8 cellular contexts compared by ENCODE assay signal in the genomic region with DNA sequence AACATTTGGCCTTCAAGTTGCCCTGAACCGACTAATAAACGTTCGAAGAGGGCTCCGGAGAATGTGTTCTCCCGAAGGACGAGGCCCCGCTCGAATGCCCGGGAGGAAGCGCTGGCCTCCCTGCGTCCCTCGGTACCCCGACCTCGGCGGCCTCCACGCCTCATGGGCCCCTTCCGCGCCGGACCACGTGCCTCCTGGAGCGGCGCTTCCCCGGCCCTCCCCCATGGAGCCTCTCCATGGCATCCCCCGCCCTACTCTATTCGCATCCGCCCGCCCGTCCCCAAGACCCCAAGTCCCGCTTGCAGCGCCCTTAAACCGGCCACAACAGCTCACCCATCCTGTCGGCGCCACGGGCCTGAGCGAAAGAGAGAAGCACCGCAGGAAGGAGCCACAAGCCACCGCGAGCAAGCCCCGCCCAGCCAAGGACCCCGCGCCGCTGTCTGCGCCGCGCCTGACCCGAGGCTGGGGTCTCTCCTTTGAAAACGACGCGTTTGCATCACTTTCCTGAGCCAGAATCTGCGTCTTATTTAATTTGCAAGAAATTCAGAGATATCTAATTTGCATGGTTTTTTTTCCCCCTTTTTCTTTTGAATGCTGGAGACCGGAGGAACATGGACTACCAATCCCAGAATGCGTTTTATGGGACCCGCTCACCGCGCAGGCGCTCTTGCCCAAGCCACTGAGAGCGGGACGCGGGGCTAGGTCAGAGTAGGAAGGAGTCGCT. TPM values are rescaled to one million over a fixed set of nuclear protein-coding genes. Genes with fewer than 3 reads are reported as not detected.
DNase-seq lines count a peak whose midpoint lies in the region; ATAC-seq, FAIRE-seq and TF ChIP-seq lines count a peak whose summit lies in the region.

Gene RPS23 (minus strand): TSS at position 368 of the 724 bp plus-strand sequence. CDS start 31 bp downstream, at position 337.

- no peak for TF ChIP-seq CTCF in left ventricle myocardium inferior (IDR thresholded peaks at IDR 0.05; ENCODE audit: borderline replicate concordance)
- peak in 2 of 4 experiments; percentile 6 to 19 for TF ChIP-seq CTCF in prostate gland (IDR thresholded peaks at IDR 0.05)

- FAIRE-seq in GM12892 (lab: Jason Lieb, UNC), result peak; percentile 87

- WGBS in prostate gland, result under 1% methylated on average over 60 of the region's 60 CpGs
- under 1% methylated on average over 60 of the region's 60 CpGs for WGBS in urinary bladder

- no peaks in the 10 kb centered on the region for H3K9me3 ChIP-seq in left ventricle myocardium inferior (replicated peaks)
- H3K9me3 ChIP-seq in prostate gland, result no peaks in the 10 kb centered on the region

- H3K4me3 ChIP-seq in left ventricle myocardium inferior (peak within 1 kb of the TSS; percentile 94), prostate gland (peak within 1 kb of the TSS; percentile 58 to 87), urinary bladder (ENCODE audit: low read depth, low read length) (peak within 1 kb of the TSS; percentile 86)

- H3K4me1 ChIP-seq in left ventricle myocardium inferior (peaks cover 38% of the 10 kb centered on the region), prostate gland (replicated peaks) (no peaks in the 10 kb centered on the region), urinary bladder (ENCODE audit: insufficient read depth) (no peaks in the 10 kb centered on the region)

- TF ChIP-seq POLR2A in GM12892 (IDR thresholded peaks at IDR 0.05; ENCODE audit: low read depth, low read length), result peak; percentile 99
- peak; percentile 60 for TF ChIP-seq POLR2A in prostate gland (IDR thresholded peaks at IDR 0.05)

- ATAC-seq in HG02840 (IDR thresholded peaks at IDR 0.05; ENCODE audit: low FRiP score, unreplicated experiment), result peak; percentile 94

- H3K36me3 ChIP-seq in left ventricle myocardium inferior (peaks cover 32% of the 10 kb centered on the region), prostate gland (peaks cover 5 to 9% of the 10 kb centered on the region in 2 donors), urinary bladder (ENCODE audit: insufficient read depth) (peaks cover 6% of the 10 kb centered on the region)

- H3K27me3 ChIP-seq in left ventricle myocardium inferior (ENCODE audit: low read depth) (no peaks in the 10 kb centered on the region), prostate gland (replicated peaks; ENCODE audit: insufficient read depth) (no peaks in the 10 kb centered on the region)

- intact Hi-C loops in T-helper 1 cell treated with Interleukin-12 subunit alpha and Interleukin-12 subunit beta and Interleukin-4 antibody, amounts not matched to agents 30 ng/mL and 1 ng/mL, for 36 hours (cut with micrococcal nuclease), result loop anchor here (1.0 to 5.0 kb wide), 11 partner anchors 79 to 1871 kb away; partner anchors contain the start of genes DHFR, MSH3, SSBP2 and TMEM167A
- intact Hi-C loops in left ventricle myocardium inferior (cut with micrococcal nuclease) (no loop called here), prostate gland (cut with DNase I) (no loop called here)

- H3K27ac ChIP-seq in left ventricle myocardium inferior (replicated peaks), result peak within 1 kb of the TSS; percentile 94
- peak within 1 kb of the TSS; percentile 74 to 81 for H3K27ac ChIP-seq in prostate gland
- peak within 1 kb of the TSS; percentile 28 for H3K27ac ChIP-seq in urinary bladder (ENCODE audit: low read depth)

- DNase-seq in GM12892 (ENCODE audit: insufficient read length) (peak; percentile 54), NCI-H1436 treated with DMSO at 0.1 percent for 48 hours (lab: John Stamatoyannopoulos, UW) (peak; percentile 75), amniotic epithelial cell (ENCODE audit: low read depth) (peak; percentile 88), left ventricle myocardium inferior (peak; percentile 91), prostate gland (ENCODE audit: low spot score) (peak; percentile 84)

RNA-seq across cellular contexts. Expression of gene RPS23, which starts in this region (rescaled TPM):
- polyA plus RNA-seq in GM12892 (2012; ENCODE audit: missing spikeins), result 6,893 TPM
- 1,889 and 1,910 TPM in 2 replicates for total RNA-seq in T-helper 1 cell treated with Interleukin-12 subunit alpha and Interleukin-12 subunit beta and Interleukin-4 antibody, amounts not matched to agents 30 ng/mL and 1 ng/mL, for 36 hours
- total RNA-seq in left ventricle myocardium inferior (1,103 TPM), prostate gland (1,000 to 10,000 TPM; 1,357 to 2,937 TPM), urinary bladder (4,564 TPM)
- 2,798 TPM for polyA plus RNA-seq in urinary bladder

Comparison
In these comparisons a context has a peak if more than half of its experiments do, and no peak if none do; other contexts are left out.
1. Peak in every context shown above with its lines: DNase-seq, ATAC-seq, H3K4me3 ChIP-seq and H3K27ac ChIP-seq.
2. H3K27ac ChIP-seq: peak in every context shown above with its lines; median percentile 94 in left ventricle myocardium inferior; 78 in prostate gland; 28 in urinary bladder.